12 cellular contexts compared by ENCODE assay signal in the genomic region with DNA sequence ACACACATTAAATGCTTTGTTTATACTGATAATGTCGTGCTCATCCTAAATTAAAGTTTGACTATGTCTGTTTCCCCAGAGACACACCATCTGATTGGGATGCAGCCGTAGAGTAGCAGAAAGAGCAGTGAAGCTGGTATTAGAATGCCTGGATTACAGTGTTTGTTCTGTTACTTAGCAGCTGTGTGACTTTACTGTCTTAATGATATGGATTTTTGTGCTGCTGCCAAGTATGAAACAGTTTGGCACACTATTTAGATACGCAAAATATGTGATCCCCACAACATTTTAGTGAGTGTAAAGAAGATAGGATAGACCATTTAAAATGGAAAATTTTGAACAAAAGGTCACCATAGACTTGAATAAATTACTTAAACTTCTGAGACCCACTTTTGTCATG. TPM values are rescaled to one million over a fixed set of nuclear protein-coding genes. Genes with fewer than 3 reads are reported as not detected.
A peak's percentile ranks its signal among the peaks of the same experiment; 100 is the strongest.
DNase-seq lines count a peak whose midpoint lies in the region; ATAC-seq and TF ChIP-seq lines count a peak whose summit lies in the region.
"Had no signal": no experiment of that assay in that cellular context is flagged by ENCODE, and none has a peak within 500 bp of the region (broad histone marks: within the 10 kb centered on the region; RNA-seq: fewer than 3 reads in every experiment).

No MANE protein-coding gene starts in this region.

- H3K79me1 ChIP-seq in IMR-90 (ENCODE audit: low read depth in 1 of 2, low read length in 2 of 2), result peaks cover 0 to 7% of the 10 kb centered on the region in 2 experiments; a peak in 2 of 4 replicates

- no peak overlapping the region for H3K23ac ChIP-seq in IMR-90 (ENCODE audit: low read depth, low read length)

- H4K5ac ChIP-seq in IMR-90 (ENCODE audit: low read depth, low read length), result no peak overlapping the region

- CTCF ChIA-PET in IMR-90 (lab: Yijun Ruan, JAX), result no interaction called here

- H3K4me3 Mint-ChIP-seq in activated naive CD8-positive, alpha-beta T cell treated with anti-CD3 and anti-CD28 coated beads, Interleukin-2, amount 10 ng/mL, durations not matched to agents 7 days and 5 days, result peak overlapping the region; percentile 37
- H3K4me3 Mint-ChIP-seq in mesothelial cell of epicardium, result peak overlapping the region; percentile 96

- in situ Hi-C loops in IMR-90 (cut with MboI; ENCODE audit: low sequenced_read_pairs), result no loop called here

- H3K4me3 ChIP-seq in IMR-90 (ENCODE audit: insufficient read depth, low read depth, low read length), result no peak overlapping the region
- no peak overlapping the region for H3K4me3 ChIP-seq in aorta (ENCODE audit: low read length in 2 of 2)

- H3K18ac ChIP-seq in IMR-90 (ENCODE audit: low read depth, low read length), result no peak overlapping the region

- H3K27ac Mint-ChIP-seq in activated naive CD8-positive, alpha-beta T cell treated with anti-CD3 and anti-CD28 coated beads, Interleukin-2, amount 10 ng/mL, durations not matched to agents 7 days and 5 days, result no peak overlapping the region
- H3K27ac Mint-ChIP-seq in mesothelial cell of epicardium, result no peak overlapping the region

- no CpG with 5 or more reads among the region's 3 CpGs for WGBS in IMR-90 (ENCODE audit: extremely low coverage in 2 of 2, insufficient read length in 1 of 2), 2 experiments
- 31 to 32% methylated on average over 3 of the region's 3 CpGs for WGBS in aorta, 2 donors

- peaks cover 9% of the 10 kb centered on the region for H3K4me1 Mint-ChIP-seq in activated naive CD8-positive, alpha-beta T cell treated with anti-CD3 and anti-CD28 coated beads, Interleukin-2, amount 10 ng/mL, durations not matched to agents 7 days and 5 days
- peaks cover 9% of the 10 kb centered on the region for H3K4me1 Mint-ChIP-seq in mesothelial cell of epicardium

- no peak overlapping the region for H2AK5ac ChIP-seq in IMR-90 (ENCODE audit: low read depth, low read length)

- no peak overlapping the region for H2AK9ac ChIP-seq in IMR-90 (replicated peaks; ENCODE audit: low read depth, low read length, poor library complexity)

- H3K36me3 ChIP-seq in IMR-90 (ENCODE audit: control insufficient read depth, insufficient read depth, low read length) (no peaks in the 10 kb centered on the region), aorta (ENCODE audit: control insufficient read depth in 1 of 2, insufficient read depth in 2 of 2, low read length in 1 of 2) (no peaks in the 10 kb centered on the region)

- POLR2A ChIA-PET in IMR-90 (lab: Charles Lee; ENCODE audit: unreplicated experiment), result no interaction called here
- POLR2A ChIA-PET in activated naive CD8-positive, alpha-beta T cell treated with anti-CD3 and anti-CD28 coated beads, Interleukin-2, amount 10 ng/mL, durations not matched to agents 7 days and 5 days (lab: Charles Lee), result no interaction called here

- dilution Hi-C loops in IMR-90 (cut with HindIII; ENCODE audit: low sequenced_read_pairs, unreplicated experiment), result no loop called here

- H2BK15ac ChIP-seq in IMR-90 (ENCODE audit: low read depth, low read length), result no peak overlapping the region

- no peaks in the 10 kb centered on the region for H4K20me1 ChIP-seq in IMR-90 (ENCODE audit: insufficient read depth, low read length)

- H4K8ac ChIP-seq in IMR-90 (ENCODE audit: low read depth in 2 of 2, low read length in 2 of 2), result no peak overlapping the region

- BruUV-seq in IMR-90 (replicated peaks; lab: Mats Ljungman, UMichigan), result no TSS peak

- no peak overlapping the region for H3K4ac ChIP-seq in IMR-90 (ENCODE audit: low read depth, low read length)

- no peak overlapping the region; the same call in 1 of the 2 replicates for H3K4me2 ChIP-seq in IMR-90 (ENCODE audit: low read depth, low read length)

- H3K27ac ChIP-seq in IMR-90 (ENCODE audit: insufficient read depth, low read length) (no peak overlapping the region), aorta (ENCODE audit: low read depth in 1 of 2, low read length in 2 of 2) (no peak overlapping the region)

- DNase-seq in NCI-H1694 treated with DMSO at 0.1 percent for 48 hours (lab: John Stamatoyannopoulos, UW) (peak; percentile 1), NCI-H1694 (lab: John Stamatoyannopoulos, UW) (no peak), IMR-90 (peak; percentile 37), mesothelial cell of epicardium (ENCODE audit: low spot score in 2 of 2, unreplicated experiment in 2 of 2) (no peak), aorta (no peak), GM19238 (ENCODE audit: insufficient read length, low spot score) (no peak)
- no peak for DNase-seq in activated naive CD8-positive, alpha-beta T cell treated with anti-CD3 and anti-CD28 coated beads, Interleukin-2, amount 10 ng/mL, durations not matched to agents 7 days and 5 days
- DNase-seq: effector memory CD8-positive, alpha-beta T cell; GF-D8; NCI-H345; nucleus accumbens had no signal

- intact Hi-C loops in IMR-90 (cut with micrococcal nuclease), result no loop called here
- intact Hi-C loops in aorta (cut with DNase I), result no loop called here

- H2AFZ ChIP-seq in IMR-90 (replicated peaks; ENCODE audit: low read length, poor library complexity), result no peak overlapping the region

- no peak overlapping the region for H2BK5ac ChIP-seq in IMR-90 (ENCODE audit: low read depth, low read length, poor library complexity, severe bottlenecking)

- no peak for TF ChIP-seq RAD21 in IMR-90 (IDR thresholded peaks at IDR 0.05; ENCODE audit: low read length)

- no peak for TF ChIP-seq POLR2A in IMR-90 (IDR thresholded peaks at IDR 0.05; ENCODE audit: low read depth, low read length)

- H3K36me3 Mint-ChIP-seq in activated naive CD8-positive, alpha-beta T cell treated with anti-CD3 and anti-CD28 coated beads, Interleukin-2, amount 10 ng/mL, durations not matched to agents 7 days and 5 days, result no peaks in the 10 kb centered on the region
- no peaks in the 10 kb centered on the region for H3K36me3 Mint-ChIP-seq in mesothelial cell of epicardium

- TF ChIP-seq CTCF in IMR-90 (conservative IDR thresholded peaks at IDR 0.05; ENCODE audit: low read depth, low read length), result no peak
- no peak for TF ChIP-seq CTCF in mesothelial cell of epicardium (IDR thresholded peaks at IDR 0.05; ENCODE audit: unreplicated experiment)

- H3K27me3 Mint-ChIP-seq in activated naive CD8-positive, alpha-beta T cell treated with anti-CD3 and anti-CD28 coated beads, Interleukin-2, amount 10 ng/mL, durations not matched to agents 7 days and 5 days, result no peaks in the 10 kb centered on the region
- H3K27me3 Mint-ChIP-seq in mesothelial cell of epicardium (ENCODE audit: low read depth), result no peaks in the 10 kb centered on the region
- H3K27me3 Mint-ChIP-seq: effector memory CD8-positive, alpha-beta T cell had no signal

- no peak overlapping the region for H2BK120ac ChIP-seq in IMR-90 (ENCODE audit: low read depth, low read length)

- H3K4me1 ChIP-seq in IMR-90 (ENCODE audit: control insufficient read depth, insufficient read depth, low read length) (no peaks in the 10 kb centered on the region), aorta (ENCODE audit: control insufficient read depth in 1 of 2, insufficient read depth in 2 of 2, low read length in 2 of 2) (no peaks in the 10 kb centered on the region)

- H2BK20ac ChIP-seq in IMR-90 (ENCODE audit: low read depth, low read length), result no peak overlapping the region

- H3K9ac ChIP-seq in IMR-90 (ENCODE audit: low read depth, low read length), result no peak overlapping the region

- H3K56ac ChIP-seq in IMR-90 (ENCODE audit: extremely low read depth, insufficient read depth, low read length), result no peak overlapping the region

- H3K14ac ChIP-seq in IMR-90 (replicated peaks; ENCODE audit: low read depth, low read length), result no peak overlapping the region

- no peaks in the 10 kb centered on the region for H3K9me1 ChIP-seq in IMR-90 (ENCODE audit: insufficient read depth, low read length)

- no peaks in the 10 kb centered on the region for H3K9me3 Mint-ChIP-seq in activated naive CD8-positive, alpha-beta T cell treated with anti-CD3 and anti-CD28 coated beads, Interleukin-2, amount 10 ng/mL, durations not matched to agents 7 days and 5 days
- peaks cover 10% of the 10 kb centered on the region for H3K9me3 Mint-ChIP-seq in mesothelial cell of epicardium
- H3K9me3 Mint-ChIP-seq: effector memory CD8-positive, alpha-beta T cell had no signal

- ATAC-seq in IMR-90 (ENCODE audit: low read depth) (peak; percentile 19), GM21737 (IDR thresholded peaks at IDR 0.05; ENCODE audit: unreplicated experiment) (no peak), aorta (ENCODE audit: low FRiP score) (no peak)
- ATAC-seq in activated naive CD8-positive, alpha-beta T cell treated with anti-CD3 and anti-CD28 coated beads, Interleukin-2, amount 10 ng/mL, durations not matched to agents 7 days and 5 days (ENCODE audit: low read depth), result no peak

- H3K27me3 ChIP-seq in IMR-90 (ENCODE audit: control insufficient read depth, insufficient read depth, low read length), result 0 out of 2 replicates have a peak, but pooled peaks cover 2% of the 10 kb centered on the region
- H3K27me3 ChIP-seq in aorta (ENCODE audit: control insufficient read depth in 1 of 2, insufficient read depth in 2 of 2, low read length in 1 of 2), result no peaks in the 10 kb centered on the region

- H3K9me3 ChIP-seq in IMR-90 (ENCODE audit: control insufficient read depth, insufficient read depth, low read length), result no peaks in the 10 kb centered on the region
- no peaks in the 10 kb centered on the region for H3K9me3 ChIP-seq in aorta (ENCODE audit: control insufficient read depth, low read length)

- no peak overlapping the region for H4K91ac ChIP-seq in IMR-90 (ENCODE audit: insufficient read depth, low read depth, low read length)

TF ChIP-seq in IMR-90, 13 proteins besides CTCF, POLR2A, EP300 and RAD21 (continues in another document):
- TF ChIP-seq ELK1 (IDR thresholded peaks at IDR 0.05; ENCODE audit: borderline replicate concordance, low read depth, low read length), result no peak

RNA-seq across cellular contexts. Expression of gene CHIC1, which starts 1.2 kb away (rescaled TPM):
- total RNA-seq in IMR-90 (2012; rRNA removed) (7.3 and 13.1 TPM in 2 replicates), mesothelial cell of epicardium (10.8 to 11.8 TPM (median 11.0 TPM) in 3 replicates), aorta (10 to 100 TPM; 13.6 to 13.9 TPM)
- polyA plus RNA-seq in IMR-90 (2012; rRNA removed) (3.0 and 4.0 TPM in 2 replicates), aorta (1 to 10 TPM; 2.8 to 4.5 TPM)
- 0.90 and 0.97 TPM in 2 replicates for polyA plus RNA-seq in IMR-90 (2012; cell fraction: cytosol; rRNA removed)
- polyA plus RNA-seq in IMR-90 (2012; cell fraction: nucleus; rRNA removed; ENCODE audit: low replicate concordance), result 1.7 and 6.0 TPM in 2 replicates
- total RNA-seq in activated naive CD8-positive, alpha-beta T cell treated with anti-CD3 and anti-CD28 coated beads, Interleukin-2, amount 10 ng/mL, durations not matched to agents 7 days and 5 days, result 1 to 10 TPM; 8.4 to 8.6 TPM

Comparison
In these comparisons a context has a peak if more than half of its experiments do, and no peak if none do; other contexts are left out.
1. DNase-seq: peak in NCI-H1694 treated with DMSO at 0.1 percent for 48 hours (single experiment) and IMR-90 (single experiment); none in NCI-H1694 (single experiment), activated naive CD8-positive, alpha-beta T cell treated with anti-CD3 and anti-CD28 coated beads, Interleukin-2, amount 10 ng/mL, durations not matched to agents 7 days and 5 days (single experiment), mesothelial cell of epicardium (0 of 2), aorta (0 of 2) and GM19238 (single experiment).